In the genomic region with DNA sequence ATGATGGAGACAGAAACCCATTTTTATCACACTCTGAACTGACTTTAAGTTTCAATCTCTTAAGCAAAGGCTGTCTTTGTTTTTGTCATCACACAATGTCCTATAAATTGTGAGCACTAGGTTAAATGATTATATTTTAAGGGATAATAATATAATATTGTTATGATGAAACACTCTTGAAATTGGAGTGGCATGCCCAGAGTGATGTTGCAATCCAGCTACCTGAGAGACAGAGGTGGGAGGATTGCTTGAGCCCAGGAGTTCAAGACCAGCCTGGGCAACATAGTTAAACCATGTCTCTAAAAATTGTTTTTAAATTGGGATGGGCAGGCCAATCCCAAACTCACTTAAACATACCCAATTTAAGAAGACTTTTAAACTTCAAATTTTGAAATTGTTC, we compare ENCODE assay signal across 40 cellular contexts.
"Had no signal": no experiment of that assay in that cellular context is flagged by ENCODE, and none has a peak within 500 bp of the region (broad histone marks: within the 10 kb centered on the region; RNA-seq: fewer than 3 reads in every experiment).

No MANE protein-coding gene starts in this region.

- H3K4me3 Mint-ChIP-seq: activated naive CD4-positive, alpha-beta T cell treated with anti-CD3 and anti-CD28 coated beads for 36 hours; activated naive CD4-positive, alpha-beta T cell treated with anti-CD3 and anti-CD28 coated beads, Interleukin-2, amount 10 ng/mL, durations not matched to agents 7 days and 5 days; activated naive CD4-positive, alpha-beta T cell treated with anti-CD3 and anti-CD28 coated beads, Interleukin-2, amount 50 U/mL, for 24 hours; activated naive CD8-positive, alpha-beta T cell; activated naive CD8-positive, alpha-beta T cell treated with anti-CD3 and anti-CD28 coated beads for 36 hours; activated naive CD8-positive, alpha-beta T cell treated with anti-CD3 and anti-CD28 coated beads, Interleukin-2, amount 10 ng/mL, durations not matched to agents 7 days and 5 days; activated naive CD8-positive, alpha-beta T cell treated with anti-CD3 and anti-CD28 coated beads, Interleukin-2, amount 50 U/mL, for 24 hours; activated T-cell treated with anti-CD3 and anti-CD28 coated beads, Interleukin-2, amount 50 U/mL, for 24 hours; activated T-cell treated with anti-CD3 and anti-CD28 coated beads, Interleukin-2, amount 50 U/mL, for 4 hours; activated T-cell treated with anti-CD3 and anti-CD28 coated beads, Interleukin-2, amount 50 U/mL, for 72 hours; activated T-helper 1 cell treated with anti-CD3 and anti-CD28 coated beads, Interleukin-12 subunit alpha, Interleukin-12 subunit beta, Interleukin-2, Interleukin-4 antibody, amounts not matched to agents 30 ng/mL and 10 ng/mL and 1 ng/mL, durations not matched to agents 14 hours and 24 hours and 36 hours; activated T-helper 17 cell treated with anti-CD3 and anti-CD28 coated beads, Interleukin-2, amount 50 U/mL, for 72 hours; central memory CD8-positive, alpha-beta T cell had no signal

- FAIRE-seq: astrocyte, bronchial epithelial cell had no signal

- ATAC-seq: activated naive CD4-positive, alpha-beta T cell treated with anti-CD3 and anti-CD28 coated beads, Interleukin-2, amount 50 U/mL, for 72 hours; activated naive CD8-positive, alpha-beta T cell treated with anti-CD3 and anti-CD28 coated beads, Interleukin-2, amount 50 U/mL, for 24 hours; activated T-cell treated with anti-CD3 and anti-CD28 coated beads, Interleukin-2, amount 50 U/mL, for 4 hours; activated T-cell treated with anti-CD3 and anti-CD28 coated beads, Interleukin-2, amount 50 U/mL, for 72 hours; activated T-helper 17 cell treated with anti-CD3 and anti-CD28 coated beads, Interleukin-2, amount 50 U/mL, for 72 hours; body of pancreas had no signal

- H3K9me3 Mint-ChIP-seq: activated naive CD4-positive, alpha-beta T cell treated with anti-CD3 and anti-CD28 coated beads, Interleukin-2, amount 10 ng/mL, durations not matched to agents 7 days and 5 days; activated naive CD4-positive, alpha-beta T cell treated with anti-CD3 and anti-CD28 coated beads, Interleukin-2, amount 50 U/mL, for 24 hours; activated naive CD4-positive, alpha-beta T cell treated with anti-CD3 and anti-CD28 coated beads, Interleukin-2, amount 50 U/mL, for 72 hours; activated naive CD8-positive, alpha-beta T cell treated with anti-CD3 and anti-CD28 coated beads, Interleukin-2, amount 10 ng/mL, durations not matched to agents 7 days and 5 days; activated naive CD8-positive, alpha-beta T cell treated with anti-CD3 and anti-CD28 coated beads, Interleukin-2, amount 50 U/mL, for 24 hours; activated T-cell treated with anti-CD3 and anti-CD28 coated beads, Interleukin-2, amount 50 U/mL, for 24 hours; activated T-cell treated with anti-CD3 and anti-CD28 coated beads, Interleukin-2, amount 50 U/mL, for 4 hours; activated T-cell treated with anti-CD3 and anti-CD28 coated beads, Interleukin-2, amount 50 U/mL, for 72 hours; activated T-helper 1 cell treated with anti-CD3 and anti-CD28 coated beads, Interleukin-12 subunit alpha, Interleukin-12 subunit beta, Interleukin-2, Interleukin-4 antibody, amounts not matched to agents 30 ng/mL and 10 ng/mL and 1 ng/mL, durations not matched to agents 14 hours and 24 hours and 36 hours; activated T-helper 17 cell treated with anti-CD3 and anti-CD28 coated beads, Interleukin-2, amount 50 U/mL, for 72 hours; activated T-helper 2 cell treated with anti-CD3 and anti-CD28 coated beads, Interferon-gamma antibody, Interleukin-2, Interleukin-4, amounts not matched to agents 10 μg/mL and 5 μg/mL and 100 μg/mL, durations not matched to agents 14 hours and 24 hours and 36 hours; brain had no signal

- DNase-seq: activated effector memory CD4-positive, alpha-beta T cell treated with anti-CD3 and anti-CD28 coated beads, Interleukin-2, amount 50 U/mL, for 16 hours; activated effector memory CD4-positive, alpha-beta T cell treated with Interleukin-2 at 50 U/mL for 16 hours; activated gamma-delta T cell; activated gamma-delta T cell treated with Interleukin-2 at 50 U/mL for 16 hours; activated naive CD4-positive, alpha-beta T cell; activated naive CD4-positive, alpha-beta T cell treated with anti-CD3 and anti-CD28 coated beads for 36 hours; activated naive CD4-positive, alpha-beta T cell treated with anti-CD3 and anti-CD28 coated beads, Interleukin-2, amount 10 ng/mL, durations not matched to agents 7 days and 5 days; activated naive CD4-positive, alpha-beta T cell treated with anti-CD3 and anti-CD28 coated beads, Interleukin-2, amount 50 U/mL, for 16 hours; activated naive CD4-positive, alpha-beta T cell treated with Interleukin-2 at 50 U/mL for 16 hours; activated naive CD8-positive, alpha-beta T cell treated with anti-CD3 and anti-CD28 coated beads for 36 hours; activated naive CD8-positive, alpha-beta T cell treated with anti-CD3 and anti-CD28 coated beads, Interleukin-2, amount 10 ng/mL, durations not matched to agents 7 days and 5 days; activated naive CD8-positive, alpha-beta T cell treated with anti-CD3 and anti-CD28 coated beads, Interleukin-2, amount 50 U/mL, for 24 hours; activated T-cell treated with anti-CD3 and anti-CD28 coated beads, Interleukin-2, amount 50 U/mL, for 1 hour; activated T-cell treated with anti-CD3 and anti-CD28 coated beads, Interleukin-2, amount 50 U/mL, for 24 hours; activated T-cell treated with anti-CD3 and anti-CD28 coated beads, Interleukin-2, amount 50 U/mL, for 4 hours; activated T-cell treated with anti-CD3 and anti-CD28 coated beads, Interleukin-2, amount 50 U/mL, for 48 hours; activated T-cell treated with anti-CD3 and anti-CD28 coated beads, Interleukin-2, amount 50 U/mL, for 72 hours; adrenal gland; amniotic stem cell; amygdala; anterior cingulate cortex; aorta; body of pancreas; brain microvascular endothelial cell; caudate nucleus; central memory CD4-positive, alpha-beta T cell; cerebellar nuclear complex had no signal

- H3K4me1 Mint-ChIP-seq: activated naive CD4-positive, alpha-beta T cell treated with anti-CD3 and anti-CD28 coated beads, Interleukin-2, amount 10 ng/mL, durations not matched to agents 7 days and 5 days; activated naive CD4-positive, alpha-beta T cell treated with anti-CD3 and anti-CD28 coated beads, Interleukin-2, amount 50 U/mL, for 24 hours; activated naive CD8-positive, alpha-beta T cell treated with anti-CD3 and anti-CD28 coated beads for 36 hours; activated naive CD8-positive, alpha-beta T cell treated with anti-CD3 and anti-CD28 coated beads, Interleukin-2, amount 10 ng/mL, durations not matched to agents 7 days and 5 days; activated naive CD8-positive, alpha-beta T cell treated with anti-CD3 and anti-CD28 coated beads, Interleukin-2, amount 50 U/mL, for 24 hours; activated T-helper 17 cell treated with anti-CD3 and anti-CD28 coated beads, Interleukin-2, amount 50 U/mL, for 72 hours; central memory CD8-positive, alpha-beta T cell had no signal

- H3K36me3 Mint-ChIP-seq: activated naive CD4-positive, alpha-beta T cell treated with anti-CD3 and anti-CD28 coated beads, Interleukin-2, amount 10 ng/mL, durations not matched to agents 7 days and 5 days; activated naive CD4-positive, alpha-beta T cell treated with anti-CD3 and anti-CD28 coated beads, Interleukin-2, amount 50 U/mL, for 24 hours; activated naive CD4-positive, alpha-beta T cell treated with anti-CD3 and anti-CD28 coated beads, Interleukin-2, amount 50 U/mL, for 72 hours; activated naive CD8-positive, alpha-beta T cell; activated naive CD8-positive, alpha-beta T cell treated with anti-CD3 and anti-CD28 coated beads for 36 hours; activated naive CD8-positive, alpha-beta T cell treated with anti-CD3 and anti-CD28 coated beads, Interleukin-2, amount 10 ng/mL, durations not matched to agents 7 days and 5 days; brain had no signal

- H3K4me1 ChIP-seq: ascending aorta, body of pancreas, breast epithelium had no signal

- H3K36me3 ChIP-seq: adrenal gland, ascending aorta, brain microvascular endothelial cell, breast epithelium, cardiac muscle cell had no signal

- H3K27me3 Mint-ChIP-seq: activated naive CD4-positive, alpha-beta T cell treated with anti-CD3 and anti-CD28 coated beads, Interleukin-2, amount 10 ng/mL, durations not matched to agents 7 days and 5 days; activated naive CD4-positive, alpha-beta T cell treated with anti-CD3 and anti-CD28 coated beads, Interleukin-2, amount 50 U/mL, for 24 hours; activated naive CD8-positive, alpha-beta T cell treated with anti-CD3 and anti-CD28 coated beads, Interleukin-2, amount 50 U/mL, for 24 hours; brain; central memory CD8-positive, alpha-beta T cell had no signal

- H3K27ac Mint-ChIP-seq: activated naive CD4-positive, alpha-beta T cell treated with anti-CD3 and anti-CD28 coated beads for 36 hours; activated naive CD4-positive, alpha-beta T cell treated with anti-CD3 and anti-CD28 coated beads, Interleukin-2, amount 10 ng/mL, durations not matched to agents 7 days and 5 days; activated naive CD4-positive, alpha-beta T cell treated with anti-CD3 and anti-CD28 coated beads, Interleukin-2, amount 50 U/mL, for 24 hours; activated naive CD4-positive, alpha-beta T cell treated with anti-CD3 and anti-CD28 coated beads, Interleukin-2, amount 50 U/mL, for 72 hours; activated naive CD8-positive, alpha-beta T cell; activated naive CD8-positive, alpha-beta T cell treated with anti-CD3 and anti-CD28 coated beads for 36 hours; activated naive CD8-positive, alpha-beta T cell treated with anti-CD3 and anti-CD28 coated beads, Interleukin-2, amount 10 ng/mL, durations not matched to agents 7 days and 5 days; activated naive CD8-positive, alpha-beta T cell treated with anti-CD3 and anti-CD28 coated beads, Interleukin-2, amount 50 U/mL, for 24 hours; activated T-cell treated with anti-CD3 and anti-CD28 coated beads, Interleukin-2, amount 50 U/mL, for 24 hours; activated T-cell treated with anti-CD3 and anti-CD28 coated beads, Interleukin-2, amount 50 U/mL, for 72 hours; activated T-helper 1 cell treated with anti-CD3 and anti-CD28 coated beads, Interleukin-12 subunit alpha, Interleukin-12 subunit beta, Interleukin-2, Interleukin-4 antibody, amounts not matched to agents 30 ng/mL and 10 ng/mL and 1 ng/mL, durations not matched to agents 14 hours and 24 hours and 36 hours; activated T-helper 17 cell treated with anti-CD3 and anti-CD28 coated beads, Interleukin-2, amount 50 U/mL, for 72 hours; activated T-helper 2 cell treated with anti-CD3 and anti-CD28 coated beads, Interferon-gamma antibody, Interleukin-2, Interleukin-4, amounts not matched to agents 10 μg/mL and 5 μg/mL and 100 μg/mL, durations not matched to agents 14 hours and 24 hours and 36 hours had no signal

- H3K9me3 ChIP-seq: adrenal gland, ascending aorta, body of pancreas, breast epithelium had no signal

- H3K27ac ChIP-seq: adrenal gland, ascending aorta, body of pancreas, brain microvascular endothelial cell, breast epithelium, cardiac muscle cell had no signal

- H3K4me3 ChIP-seq: adrenal gland, ascending aorta, body of pancreas, breast epithelium, cardiac muscle cell had no signal

- H3K27me3 ChIP-seq: adrenal gland, ascending aorta, body of pancreas, brain microvascular endothelial cell, breast epithelium, cardiac muscle cell had no signal
